In the genomic region with DNA sequence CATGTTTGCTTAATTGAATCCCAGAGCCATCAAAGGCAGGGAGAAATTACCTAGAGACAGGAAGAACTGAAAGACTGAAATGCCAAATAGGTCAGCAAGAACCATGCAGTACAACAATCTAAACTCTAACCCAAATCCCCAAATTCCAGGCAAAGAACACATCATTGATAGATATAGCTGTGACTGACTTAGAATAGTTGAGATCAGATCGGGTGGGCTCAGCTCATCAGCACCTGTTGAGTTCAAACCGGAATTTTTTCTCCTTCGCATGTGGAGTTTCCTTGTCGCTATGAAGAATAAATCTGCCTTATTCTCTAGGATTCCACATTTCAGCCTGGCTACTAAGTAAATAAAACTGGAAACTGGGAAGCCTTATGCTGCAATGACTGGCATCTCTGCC, we compare ENCODE assay signal across 1 cellular context.
TF ChIP-seq lines count a peak whose summit lies in the region.

No MANE protein-coding gene starts in this region.

TF ChIP-seq in GM12878, 131 proteins besides CTCF, POLR2A, EP300 and RAD21 (continued from another document):
- TF ChIP-seq, protein P1, sequence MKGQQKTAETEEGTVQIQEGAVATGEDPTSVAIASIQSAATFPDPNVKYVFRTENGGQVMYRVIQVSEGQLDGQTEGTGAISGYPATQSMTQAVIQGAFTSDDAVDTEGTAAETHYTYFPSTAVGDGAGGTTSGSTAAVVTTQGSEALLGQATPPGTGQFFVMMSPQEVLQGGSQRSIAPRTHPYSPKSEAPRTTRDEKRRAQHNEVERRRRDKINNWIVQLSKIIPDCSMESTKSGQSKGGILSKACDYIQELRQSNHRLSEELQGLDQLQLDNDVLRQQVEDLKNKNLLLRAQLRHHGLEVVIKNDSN (IDR thresholded peaks at IDR 0.05; ENCODE audit: borderline replicate concordance, extremely low read length, insufficient read depth, low read depth, low read length), result no peak
- TF ChIP-seq NFYA (IDR thresholded peaks at IDR 0.05; ENCODE audit: borderline replicate concordance, low read depth, low read length), result no peak
- TF ChIP-seq, protein P2, sequence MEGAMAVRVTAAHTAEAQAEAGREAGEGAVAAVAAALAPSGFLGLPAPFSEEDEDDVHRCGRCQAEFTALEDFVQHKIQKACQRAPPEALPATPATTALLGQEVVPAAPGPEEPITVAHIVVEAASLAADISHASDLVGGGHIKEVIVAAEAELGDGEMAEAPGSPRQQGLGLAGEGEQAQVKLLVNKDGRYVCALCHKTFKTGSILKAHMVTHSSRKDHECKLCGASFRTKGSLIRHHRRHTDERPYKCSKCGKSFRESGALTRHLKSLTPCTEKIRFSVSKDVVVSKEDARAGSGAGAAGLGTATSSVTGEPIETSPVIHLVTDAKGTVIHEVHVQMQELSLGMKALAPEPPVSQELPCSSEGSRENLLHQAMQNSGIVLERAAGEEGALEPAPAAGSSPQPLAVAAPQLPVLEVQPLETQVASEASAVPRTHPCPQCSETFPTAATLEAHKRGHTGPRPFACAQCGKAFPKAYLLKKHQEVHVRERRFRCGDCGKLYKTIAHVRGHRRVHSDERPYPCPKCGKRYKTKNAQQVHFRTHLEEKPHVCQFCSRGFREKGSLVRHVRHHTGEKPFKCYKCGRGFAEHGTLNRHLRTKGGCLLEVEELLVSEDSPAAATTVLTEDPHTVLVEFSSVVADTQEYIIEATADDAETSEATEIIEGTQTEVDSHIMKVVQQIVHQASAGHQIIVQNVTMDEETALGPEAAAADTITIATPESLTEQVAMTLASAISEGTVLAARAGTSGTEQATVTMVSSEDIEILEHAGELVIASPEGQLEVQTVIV (IDR thresholded peaks at IDR 0.05; ENCODE audit: borderline replicate concordance, partially characterized antibody), result no peak
- no peak for TF ChIP-seq MTA2 (IDR thresholded peaks at IDR 0.05; ENCODE audit: low read depth)
- no peak for TF ChIP-seq HCFC1 (IDR thresholded peaks at IDR 0.05; ENCODE audit: low read length)
- no peak for TF ChIP-seq RELA (IDR thresholded peaks at IDR 0.05; ENCODE audit: borderline replicate concordance, partially characterized antibody)
- TF ChIP-seq, protein P3, sequence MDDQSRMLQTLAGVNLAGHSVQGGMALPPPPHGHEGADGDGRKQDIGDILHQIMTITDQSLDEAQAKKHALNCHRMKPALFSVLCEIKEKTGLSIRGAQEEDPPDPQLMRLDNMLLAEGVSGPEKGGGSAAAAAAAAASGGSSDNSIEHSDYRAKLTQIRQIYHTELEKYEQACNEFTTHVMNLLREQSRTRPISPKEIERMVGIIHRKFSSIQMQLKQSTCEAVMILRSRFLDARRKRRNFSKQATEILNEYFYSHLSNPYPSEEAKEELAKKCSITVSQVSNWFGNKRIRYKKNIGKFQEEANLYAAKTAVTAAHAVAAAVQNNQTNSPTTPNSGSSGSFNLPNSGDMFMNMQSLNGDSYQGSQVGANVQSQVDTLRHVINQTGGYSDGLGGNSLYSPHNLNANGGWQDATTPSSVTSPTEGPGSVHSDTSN (IDR thresholded peaks at IDR 0.05; ENCODE audit: insufficient replicate concordance, low read depth, low read length), result no peak
- no peak for TF ChIP-seq ZNF24 (IDR thresholded peaks at IDR 0.05)
- TF ChIP-seq RB1 (IDR thresholded peaks at IDR 0.05; ENCODE audit: borderline replicate concordance), result no peak
- no peak for TF ChIP-seq TCF3 (IDR thresholded peaks at IDR 0.05; ENCODE audit: borderline replicate concordance, insufficient read depth, low read depth, low read length)
- TF ChIP-seq CBX3 (IDR thresholded peaks at IDR 0.05; ENCODE audit: borderline replicate concordance, low read depth), result no peak
- TF ChIP-seq IRF4 (IDR thresholded peaks at IDR 0.05; ENCODE audit: low read depth, low read length), result no peak
- TF ChIP-seq SPI1 (IDR thresholded peaks at IDR 0.05; ENCODE audit: borderline replicate concordance, insufficient read depth, low read depth, low read length), result no peak
- TF ChIP-seq SIN3A (IDR thresholded peaks at IDR 0.05; ENCODE audit: low read depth, low read length), result no peak
- TF ChIP-seq GATAD2B (conservative IDR thresholded peaks at IDR 0.05; ENCODE audit: low read depth), result no peak
- TF ChIP-seq TAF1 (IDR thresholded peaks at IDR 0.05; ENCODE audit: borderline replicate concordance, low read depth, low read length), result no peak
